13 cellular contexts compared by ENCODE assay signal in genomic region chr3:16932877-16933276, GRCh38. TPM values are rescaled to one million over a fixed set of nuclear protein-coding genes. Genes with fewer than 3 reads are reported as not detected.
DNase-seq lines count a peak whose midpoint lies in the region; ATAC-seq and TF ChIP-seq lines count a peak whose summit lies in the region.
"Had no signal": no experiment of that assay in that cellular context is flagged by ENCODE, and none has a peak within 500 bp of the region (broad histone marks: within the 10 kb centered on the region; RNA-seq: fewer than 3 reads in every experiment).

No MANE protein-coding gene starts in this region.

- H3K4me1 ChIP-seq in Loucy (ENCODE audit: insufficient read depth, low read length, poor library complexity, severe bottlenecking), result peaks cover 45% of the 10 kb centered on the region

- no peaks in the 10 kb centered on the region for H3K27me3 Mint-ChIP-seq in activated naive CD4-positive, alpha-beta T cell treated with anti-CD3 and anti-CD28 coated beads, Interleukin-2, amount 50 U/mL, for 24 hours
- H3K27me3 Mint-ChIP-seq in stimulated activated naive CD8-positive, alpha-beta T cell treated with anti-CD3 and anti-CD28 coated beads, Interleukin-15, amount 100 ng/mL, for 72 hours, result no peaks in the 10 kb centered on the region

- peaks cover 100% of the 10 kb centered on the region for H3K4me1 Mint-ChIP-seq in activated naive CD4-positive, alpha-beta T cell treated with anti-CD3 and anti-CD28 coated beads, Interleukin-2, amount 50 U/mL, for 24 hours
- peaks cover 90% of the 10 kb centered on the region for H3K4me1 Mint-ChIP-seq in stimulated activated naive CD8-positive, alpha-beta T cell treated with anti-CD3 and anti-CD28 coated beads, Interleukin-15, amount 100 ng/mL, for 72 hours

- no peaks in the 10 kb centered on the region for H3K9me2 ChIP-seq in Loucy (replicated peaks; ENCODE audit: low read depth, low read length)

- intact Hi-C loops in sciatic nerve (cut with DNase I), result no loop called here

- H4K20me1 ChIP-seq in Loucy (ENCODE audit: insufficient read depth, low read length, poor library complexity, severe bottlenecking), result no peaks in the 10 kb centered on the region

- H3K9ac ChIP-seq in Loucy (ENCODE audit: low read depth, low read length, poor library complexity, severe bottlenecking), result no peak overlapping the region

- peaks cover 14% of the 10 kb centered on the region; the same call in 1 of the 2 replicates for H3F3A ChIP-seq in Loucy (ENCODE audit: low read depth)

- peak overlapping the region; percentile 15 for H3K4me2 ChIP-seq in Loucy (ENCODE audit: low read depth, low read length, poor library complexity, severe bottlenecking)

- ATAC-seq in HG02610 (IDR thresholded peaks at IDR 0.05; ENCODE audit: unreplicated experiment) (peak; percentile 48), sciatic nerve (no peak)
- ATAC-seq in stimulated activated naive CD8-positive, alpha-beta T cell treated with anti-CD3 and anti-CD28 coated beads, Interleukin-15, amount 100 ng/mL, for 72 hours, result no peak

- no peaks in the 10 kb centered on the region for H3K27me3 ChIP-seq in Loucy (ENCODE audit: insufficient read depth, low read length, poor library complexity, severe bottlenecking)
- H3K27me3 ChIP-seq: MG63 had no signal

- no peaks in the 10 kb centered on the region for H3K9me3 ChIP-seq in Loucy (ENCODE audit: insufficient read depth, low read depth, low read length)
- H3K9me3 ChIP-seq: MG63 had no signal

- no peaks in the 10 kb centered on the region for H3K36me3 ChIP-seq in Loucy (ENCODE audit: insufficient read depth, low read length)
- H3K36me3 ChIP-seq: MG63 had no signal

- H3K79me2 ChIP-seq in Loucy (ENCODE audit: insufficient read depth, low read length), result peaks cover 19% of the 10 kb centered on the region; the same call in 1 of the 2 replicates

- DNase-seq in activated naive CD4-positive, alpha-beta T cell (lab: John Stamatoyannopoulos, UW), result no peak
- no peak for DNase-seq in stimulated activated naive CD8-positive, alpha-beta T cell treated with anti-CD3 and anti-CD28 coated beads, Interleukin-15, amount 100 ng/mL, for 72 hours
- DNase-seq in NCI-H1930 (lab: John Stamatoyannopoulos, UW) (no peak), glomerular visceral epithelial cell (ENCODE audit: extremely low spot score) (no peak), sciatic nerve (ENCODE audit: low spot score) (no peak)
- DNase-seq: DMS53, hypothalamus, MG63, NCI-H524, occipital lobe had no signal

- peaks cover 11% of the 10 kb centered on the region for H3K36me3 Mint-ChIP-seq in activated naive CD4-positive, alpha-beta T cell treated with anti-CD3 and anti-CD28 coated beads, Interleukin-2, amount 50 U/mL, for 24 hours

- peak overlapping the region; percentile 53 for H3K27ac Mint-ChIP-seq in activated naive CD4-positive, alpha-beta T cell treated with anti-CD3 and anti-CD28 coated beads, Interleukin-2, amount 50 U/mL, for 24 hours
- peak overlapping the region; percentile 60 to 81 for H3K27ac Mint-ChIP-seq in stimulated activated naive CD8-positive, alpha-beta T cell treated with anti-CD3 and anti-CD28 coated beads, Interleukin-15, amount 100 ng/mL, for 72 hours

- H3K9me3 Mint-ChIP-seq in activated naive CD4-positive, alpha-beta T cell treated with anti-CD3 and anti-CD28 coated beads, Interleukin-2, amount 50 U/mL, for 24 hours, result no peaks in the 10 kb centered on the region
- no peaks in the 10 kb centered on the region for H3K9me3 Mint-ChIP-seq in stimulated activated naive CD8-positive, alpha-beta T cell treated with anti-CD3 and anti-CD28 coated beads, Interleukin-15, amount 100 ng/mL, for 72 hours

- peak overlapping the region; percentile 59 for H3K4me3 Mint-ChIP-seq in activated naive CD4-positive, alpha-beta T cell treated with anti-CD3 and anti-CD28 coated beads, Interleukin-2, amount 50 U/mL, for 24 hours
- peak overlapping the region; percentile 64 to 76 for H3K4me3 Mint-ChIP-seq in stimulated activated naive CD8-positive, alpha-beta T cell treated with anti-CD3 and anti-CD28 coated beads, Interleukin-15, amount 100 ng/mL, for 72 hours

- H3K4me3 ChIP-seq in Loucy (ENCODE audit: low read length, poor library complexity, severe bottlenecking), result no peak overlapping the region
- H3K4me3 ChIP-seq: MG63 had no signal

- TF ChIP-seq CTCF in Loucy (conservative IDR thresholded peaks at IDR 0.05; ENCODE audit: low read length), result no peak

- H2AFZ ChIP-seq in Loucy (ENCODE audit: low read length), result no peak overlapping the region

RNA-seq across cellular contexts. Expression of gene PLCL2, which starts 48.1 kb away (rescaled TPM):
- 33.5 TPM for total RNA-seq in sciatic nerve
